ENCODE assay signal across 13 cellular contexts in genomic region chr10:122044713-122045112, GRCh38. TPM values are rescaled to one million over a fixed set of nuclear protein-coding genes. Genes with fewer than 3 reads are reported as not detected.
DNase-seq lines count a peak whose midpoint lies in the region; ATAC-seq and TF ChIP-seq lines count a peak whose summit lies in the region.
"Had no signal": no experiment of that assay in that cellular context is flagged by ENCODE, and none has a peak within 500 bp of the region (broad histone marks: within the 10 kb centered on the region; RNA-seq: fewer than 3 reads in every experiment).

No MANE protein-coding gene starts in this region.

- peaks cover 4% of the 10 kb centered on the region for H3K4me1 ChIP-seq in fibroblast of lung (ENCODE audit: control insufficient read depth, extremely low read depth, insufficient read depth, low read length)
- peaks cover 6% of the 10 kb centered on the region for H3K4me1 ChIP-seq in mesodermal cell (ENCODE audit: control insufficient read depth, insufficient read depth, low read length, poor library complexity, severe bottlenecking)
- H3K4me1 ChIP-seq in thoracic aorta (ENCODE audit: control insufficient read depth in 1 of 2, low read depth in 2 of 2): peaks cover 0 to 25% of the 10 kb centered on the region in 2 donors

- H3K27ac ChIP-seq in fibroblast of lung (ENCODE audit: insufficient read depth, low read length): no peak overlapping the region
- peak overlapping the region; percentile 45 for H3K27ac ChIP-seq in mesodermal cell (ENCODE audit: low read depth, low read length, severe bottlenecking)
- peak overlapping the region; percentile 49 to 72 for H3K27ac ChIP-seq in thoracic aorta

- no peak overlapping the region for H2AFZ ChIP-seq in fibroblast of lung (ENCODE audit: low read length)

- H4K20me1 ChIP-seq in fibroblast of lung (ENCODE audit: control insufficient read depth, extremely low read depth, insufficient read depth, low read length): no peaks in the 10 kb centered on the region

- WGBS in mesodermal cell (ENCODE audit: insufficient coverage in 2 of 2), 2 experiments: 41 to 42% methylated on average over 8 to 9 of the region's 9 CpGs

- TF ChIP-seq CTCF in fibroblast of lung (conservative IDR thresholded peaks at IDR 0.05 in 1 of 2, IDR thresholded peaks at IDR 0.05 in 1 of 2; ENCODE audit: low read depth in 1 of 2, low read length in 2 of 2) (no peak), thoracic aorta (IDR thresholded peaks at IDR 0.05) (no peak)

- DNase-seq in NCI-H146 (lab: John Stamatoyannopoulos, UW) (peak; percentile 1), NCI-H146 treated with DMSO at 0.1 percent for 48 hours (lab: John Stamatoyannopoulos, UW; ENCODE audit: unreplicated experiment) (no peak), fibroblast of lung (ENCODE audit: low read depth in 2 of 2) (peak; percentile 17 to 78), thoracic aorta (ENCODE audit: low spot score) (no peak), NCI-H2107 treated with DMSO at 0.1 percent for 48 hours (lab: John Stamatoyannopoulos, UW; ENCODE audit: unreplicated experiment) (no peak)
- DNase-seq in activated CD8-positive, alpha-beta memory T cell treated with anti-CD3 and anti-CD28 coated beads for 24 hours: no peak
- DNase-seq: effector CD8-positive, alpha-beta T cell; KG1; stimulated activated CD4-positive, alpha-beta T cell treated with anti-CD3 and anti-CD28 coated beads, Interleukin-2, amount 100 ng/mL, for 48 hours; T1000 had no signal

- H3K9ac ChIP-seq in fibroblast of lung (ENCODE audit: insufficient read depth, low read length): no peak overlapping the region

- H3K36me3 ChIP-seq in fibroblast of lung (ENCODE audit: control insufficient read depth, insufficient read depth, low read length) (no peaks in the 10 kb centered on the region), mesodermal cell (ENCODE audit: control insufficient read depth, insufficient read depth, low read length) (no peaks in the 10 kb centered on the region), thoracic aorta (no peaks in the 10 kb centered on the region)

- no peak overlapping the region for H3K4me2 ChIP-seq in fibroblast of lung (ENCODE audit: extremely low read depth, insufficient read depth, low read length)

- ATAC-seq in thoracic aorta (ENCODE audit: insufficient number of reproducible peaks, low FRiP score, low read depth) (peak; percentile 16), SK-N-SH treated with all-trans-retinoic acid at 6 μM for 48 hours (no peak)

- H3K27me3 ChIP-seq in fibroblast of lung (ENCODE audit: control insufficient read depth, insufficient read depth, low read length) (peaks cover 6% of the 10 kb centered on the region), thoracic aorta (replicated peaks; ENCODE audit: insufficient read depth) (no peaks in the 10 kb centered on the region)

- H3K4me3 ChIP-seq in fibroblast of lung (replicated peaks in 1 of 4; ENCODE audit: control extremely low read depth in 1 of 4, insufficient read depth in 1 of 4, low read depth in 3 of 4, low read length in 4 of 4): no peak overlapping the region
- H3K4me3 ChIP-seq in mesodermal cell (ENCODE audit: extremely low read depth, insufficient read depth, low read length, poor library complexity, severe bottlenecking): no peak overlapping the region
- peak overlapping the region; percentile 58 for H3K4me3 ChIP-seq in thoracic aorta

- no peaks in the 10 kb centered on the region for H3K79me2 ChIP-seq in fibroblast of lung (ENCODE audit: control insufficient read depth, insufficient read depth, low read length)

- no peaks in the 10 kb centered on the region for H3K9me3 ChIP-seq in fibroblast of lung (ENCODE audit: control insufficient read depth, insufficient read depth, low read depth, low read length)
- no peaks in the 10 kb centered on the region for H3K9me3 ChIP-seq in mesodermal cell (ENCODE audit: control insufficient read depth, low read length)
- H3K9me3 ChIP-seq in thoracic aorta: no peaks in the 10 kb centered on the region

TF ChIP-seq in SK-N-SH treated with all-trans-retinoic acid at 6 μM for 48 hours, 23 proteins besides CTCF, POLR2A, EP300 and RAD21:
- TF ChIP-seq ZFP30 (CRISPR knock-in tag; IDR thresholded peaks at IDR 0.05) (no peak), POU6F1 (CRISPR knock-in tag; IDR thresholded peaks at IDR 0.05; ENCODE audit: borderline replicate concordance, low read depth) (no peak), SNAI2 (CRISPR knock-in tag; IDR thresholded peaks at IDR 0.05) (no peak), ISL1 (CRISPR knock-in tag; IDR thresholded peaks at IDR 0.05) (no peak), ZNF8 (CRISPR knock-in tag; IDR thresholded peaks at IDR 0.05) (no peak)
- TF ChIP-seq, protein P1, sequence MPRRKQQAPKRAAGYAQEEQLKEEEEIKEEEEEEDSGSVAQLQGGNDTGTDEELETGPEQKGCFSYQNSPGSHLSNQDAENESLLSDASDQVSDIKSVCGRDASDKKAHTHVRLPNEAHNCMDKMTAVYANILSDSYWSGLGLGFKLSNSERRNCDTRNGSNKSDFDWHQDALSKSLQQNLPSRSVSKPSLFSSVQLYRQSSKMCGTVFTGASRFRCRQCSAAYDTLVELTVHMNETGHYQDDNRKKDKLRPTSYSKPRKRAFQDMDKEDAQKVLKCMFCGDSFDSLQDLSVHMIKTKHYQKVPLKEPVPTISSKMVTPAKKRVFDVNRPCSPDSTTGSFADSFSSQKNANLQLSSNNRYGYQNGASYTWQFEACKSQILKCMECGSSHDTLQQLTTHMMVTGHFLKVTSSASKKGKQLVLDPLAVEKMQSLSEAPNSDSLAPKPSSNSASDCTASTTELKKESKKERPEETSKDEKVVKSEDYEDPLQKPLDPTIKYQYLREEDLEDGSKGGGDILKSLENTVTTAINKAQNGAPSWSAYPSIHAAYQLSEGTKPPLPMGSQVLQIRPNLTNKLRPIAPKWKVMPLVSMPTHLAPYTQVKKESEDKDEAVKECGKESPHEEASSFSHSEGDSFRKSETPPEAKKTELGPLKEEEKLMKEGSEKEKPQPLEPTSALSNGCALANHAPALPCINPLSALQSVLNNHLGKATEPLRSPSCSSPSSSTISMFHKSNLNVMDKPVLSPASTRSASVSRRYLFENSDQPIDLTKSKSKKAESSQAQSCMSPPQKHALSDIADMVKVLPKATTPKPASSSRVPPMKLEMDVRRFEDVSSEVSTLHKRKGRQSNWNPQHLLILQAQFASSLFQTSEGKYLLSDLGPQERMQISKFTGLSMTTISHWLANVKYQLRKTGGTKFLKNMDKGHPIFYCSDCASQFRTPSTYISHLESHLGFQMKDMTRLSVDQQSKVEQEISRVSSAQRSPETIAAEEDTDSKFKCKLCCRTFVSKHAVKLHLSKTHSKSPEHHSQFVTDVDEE (CRISPR knock-in tag; IDR thresholded peaks at IDR 0.05): no peak
- TF ChIP-seq, protein P2, sequence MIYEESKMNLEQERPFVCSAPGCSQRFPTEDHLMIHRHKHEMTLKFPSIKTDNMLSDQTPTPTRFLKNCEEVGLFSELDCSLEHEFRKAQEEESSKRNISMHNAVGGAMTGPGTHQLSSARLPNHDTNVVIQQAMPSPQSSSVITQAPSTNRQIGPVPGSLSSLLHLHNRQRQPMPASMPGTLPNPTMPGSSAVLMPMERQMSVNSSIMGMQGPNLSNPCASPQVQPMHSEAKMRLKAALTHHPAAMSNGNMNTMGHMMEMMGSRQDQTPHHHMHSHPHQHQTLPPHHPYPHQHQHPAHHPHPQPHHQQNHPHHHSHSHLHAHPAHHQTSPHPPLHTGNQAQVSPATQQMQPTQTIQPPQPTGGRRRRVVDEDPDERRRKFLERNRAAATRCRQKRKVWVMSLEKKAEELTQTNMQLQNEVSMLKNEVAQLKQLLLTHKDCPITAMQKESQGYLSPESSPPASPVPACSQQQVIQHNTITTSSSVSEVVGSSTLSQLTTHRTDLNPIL (CRISPR knock-in tag; IDR thresholded peaks at IDR 0.05; ENCODE audit: low read depth): no peak
- TF ChIP-seq, protein P3, sequence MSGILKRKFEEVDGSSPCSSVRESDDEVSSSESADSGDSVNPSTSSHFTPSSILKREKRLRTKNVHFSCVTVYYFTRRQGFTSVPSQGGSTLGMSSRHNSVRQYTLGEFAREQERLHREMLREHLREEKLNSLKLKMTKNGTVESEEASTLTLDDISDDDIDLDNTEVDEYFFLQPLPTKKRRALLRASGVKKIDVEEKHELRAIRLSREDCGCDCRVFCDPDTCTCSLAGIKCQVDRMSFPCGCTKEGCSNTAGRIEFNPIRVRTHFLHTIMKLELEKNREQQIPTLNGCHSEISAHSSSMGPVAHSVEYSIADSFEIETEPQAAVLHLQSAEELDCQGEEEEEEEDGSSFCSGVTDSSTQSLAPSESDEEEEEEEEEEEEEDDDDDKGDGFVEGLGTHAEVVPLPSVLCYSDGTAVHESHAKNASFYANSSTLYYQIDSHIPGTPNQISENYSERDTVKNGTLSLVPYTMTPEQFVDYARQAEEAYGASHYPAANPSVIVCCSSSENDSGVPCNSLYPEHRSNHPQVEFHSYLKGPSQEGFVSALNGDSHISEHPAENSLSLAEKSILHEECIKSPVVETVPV (CRISPR knock-in tag; IDR thresholded peaks at IDR 0.05): no peak
TF ChIP-seq in SK-N-SH treated with all-trans-retinoic acid at 6 μM for 48 hours: peak in this region for 0.

RNA-seq across cellular contexts. Expression of gene TACC2, which starts 55.8 kb away (rescaled TPM):
- 4.6 and 7.6 TPM in 2 replicates for total RNA-seq in fibroblast of lung
- polyA plus RNA-seq in fibroblast of lung: 13.0 and 21.3 TPM in 2 replicates
- 16.6 and 19.8 TPM in 2 replicates for polyA plus RNA-seq in fibroblast of lung (2012)
- polyA minus RNA-seq in fibroblast of lung (ENCODE audit: low replicate concordance): 9.0 and 24.8 TPM in 2 replicates
- polyA plus RNA-seq in mesodermal cell (2013, experiment 1 of 2): 21.3 TPM
- polyA plus RNA-seq in mesodermal cell (2013, experiment 2 of 2): 23.7 TPM
- 10 to 100 TPM; 52.1 to 71.0 TPM for total RNA-seq in thoracic aorta
- total RNA-seq: activated T-helper 1 cell treated with anti-CD3 and anti-CD28 coated beads, Interleukin-12 subunit alpha, Interleukin-12 subunit beta, Interleukin-2, Interleukin-4 antibody, amounts not matched to agents 30 ng/mL and 10 ng/mL and 1 ng/mL, durations not matched to agents 14 hours and 24 hours and 36 hours had no signal

Comparison
In these comparisons a context has a peak if more than half of its experiments do, and no peak if none do; other contexts are left out.
1. DNase-seq: peak in NCI-H146 (single experiment) and fibroblast of lung (2 of 2); none in NCI-H146 treated with DMSO at 0.1 percent for 48 hours (single experiment), thoracic aorta (single experiment), NCI-H2107 treated with DMSO at 0.1 percent for 48 hours (single experiment) and activated CD8-positive, alpha-beta memory T cell treated with anti-CD3 and anti-CD28 coated beads for 24 hours (single experiment).